30 cellular contexts compared by ENCODE assay signal in genomic region chr1:18870325-18870865, GRCh38. TPM values are rescaled to one million over a fixed set of nuclear protein-coding genes. Genes with fewer than 3 reads are reported as not detected.
"Had no signal": no experiment of that assay in that cellular context is flagged by ENCODE, and none has a peak within 500 bp of the region (broad histone marks: within the 10 kb centered on the region; RNA-seq: fewer than 3 reads in every experiment).

No MANE protein-coding gene starts in this region.

- H3K27ac ChIP-seq: brain microvascular endothelial cell, hepatocyte, left ventricle myocardium inferior, neural progenitor cell, tibial artery had no signal

- H3K79me2 ChIP-seq: hepatocyte had no signal

- FAIRE-seq: colon, endothelial cell of umbilical vein had no signal

- H3K4me1 ChIP-seq: neural progenitor cell, tibial artery had no signal

- DNase-seq: activated CD4-positive, alpha-beta T cell treated with anti-CD3 and anti-CD28 coated beads for 1 hour; activated CD4-positive, alpha-beta T cell treated with anti-CD3 and anti-CD28 coated beads, Interleukin-2, amount 50 U/mL, for 1 hour; activated T-cell treated with anti-CD3 and anti-CD28 coated beads, Interleukin-2, amount 50 U/mL, for 1 hour; aorta; brain microvascular endothelial cell; effector memory CD8-positive, alpha-beta T cell; foreskin melanocyte; glutamatergic neuron; immature natural killer cell; left ventricle myocardium inferior; naive thymus-derived CD8-positive, alpha-beta T cell; stimulated activated CD4-positive, alpha-beta T cell treated with anti-CD3 and anti-CD28 coated beads, Interleukin-4, amount 100 ng/mL, for 24 hours; stimulated activated naive CD8-positive, alpha-beta T cell treated with anti-CD3 and anti-CD28 coated beads, Interleukin-15, Interleukin-2, amounts not matched to agents 100 U/mL and 50 U/mL, for 24 hours; substantia nigra; tibial artery had no signal

- ATAC-seq: activated naive CD4-positive, alpha-beta T cell treated with anti-CD3 and anti-CD28 coated beads, Interleukin-2, amount 50 U/mL, for 72 hours; activated T-helper 17 cell treated with anti-CD3 and anti-CD28 coated beads, Interleukin-2, amount 50 U/mL, for 72 hours; effector memory CD8-positive, alpha-beta T cell; esophagus mucosa; naive thymus-derived CD8-positive, alpha-beta T cell; stimulated activated naive CD8-positive, alpha-beta T cell treated with anti-CD3 and anti-CD28 coated beads, Interleukin-15, Interleukin-2, amounts not matched to agents 100 U/mL and 50 U/mL, for 24 hours had no signal

- H2AFZ ChIP-seq: hepatocyte, neural progenitor cell had no signal

- H3K9ac ChIP-seq: neural progenitor cell had no signal

- H3K4me3 ChIP-seq: hepatocyte, left ventricle myocardium inferior, neural progenitor cell, tibial artery had no signal

- H3K27me3 ChIP-seq: brain microvascular endothelial cell, hepatocyte, neural progenitor cell had no signal

- H3K9me3 ChIP-seq: left ventricle myocardium inferior, tibial artery had no signal

- H3K36me3 ChIP-seq: brain microvascular endothelial cell, left ventricle myocardium inferior, neural progenitor cell had no signal

- H3K4me2 ChIP-seq: hepatocyte, neural progenitor cell had no signal

RNA-seq across cellular contexts. Expression of gene TAS1R2, which starts 10.9 kb away (rescaled TPM):
- total RNA-seq: activated naive CD4-positive, alpha-beta T cell treated with anti-CD3 and anti-CD28 coated beads, Interleukin-2, amount 50 U/mL, for 72 hours; activated T-helper 17 cell treated with anti-CD3 and anti-CD28 coated beads, Interleukin-2, amount 50 U/mL, for 72 hours; aorta; dermis microvascular lymphatic vessel endothelial cell; endothelial cell of umbilical vein; esophagus mucosa; hepatocyte; kidney epithelial cell; left ventricle myocardium inferior; lung microvascular endothelial cell; mesothelial cell of epicardium; naive thymus-derived CD8-positive, alpha-beta T cell; omental fat pad; progenitor cell of endocrine pancreas; urinary bladder had no signal
- polyA plus RNA-seq: adipose tissue; aorta; endothelial cell of umbilical vein; hepatocyte; immature natural killer cell; naive thymus-derived CD8-positive, alpha-beta T cell; urinary bladder had no signal
